Comparison of ENCODE assay signal across 1 cellular context in the genomic region with DNA sequence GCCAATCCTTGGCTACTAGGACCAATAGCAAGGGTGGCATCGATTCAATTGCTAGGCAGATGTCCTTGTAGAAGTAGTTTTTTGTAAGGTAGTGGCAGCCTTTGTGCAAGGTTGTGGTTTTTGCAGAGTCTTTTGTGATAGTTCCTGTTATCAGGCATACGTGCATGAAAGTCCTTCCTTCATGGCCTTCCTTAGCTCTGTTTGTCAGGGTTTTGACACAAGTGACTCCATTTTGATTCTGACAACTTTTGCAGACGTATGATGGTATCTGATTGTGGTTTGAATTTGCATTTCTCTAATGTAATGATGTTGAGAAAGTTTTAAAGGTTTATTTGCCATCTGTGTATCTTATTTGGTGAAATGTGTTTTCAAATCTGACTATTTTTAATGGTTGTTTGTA.
TF ChIP-seq lines count a peak whose summit lies in the region.

No MANE protein-coding gene starts in this region.

TF ChIP-seq in K562, 482 proteins besides CTCF, POLR2A, EP300 and RAD21 (continued from another document and continues in another):
- TF ChIP-seq, protein P1, sequence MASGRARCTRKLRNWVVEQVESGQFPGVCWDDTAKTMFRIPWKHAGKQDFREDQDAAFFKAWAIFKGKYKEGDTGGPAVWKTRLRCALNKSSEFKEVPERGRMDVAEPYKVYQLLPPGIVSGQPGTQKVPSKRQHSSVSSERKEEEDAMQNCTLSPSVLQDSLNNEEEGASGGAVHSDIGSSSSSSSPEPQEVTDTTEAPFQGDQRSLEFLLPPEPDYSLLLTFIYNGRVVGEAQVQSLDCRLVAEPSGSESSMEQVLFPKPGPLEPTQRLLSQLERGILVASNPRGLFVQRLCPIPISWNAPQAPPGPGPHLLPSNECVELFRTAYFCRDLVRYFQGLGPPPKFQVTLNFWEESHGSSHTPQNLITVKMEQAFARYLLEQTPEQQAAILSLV (tag; IDR thresholded peaks at IDR 0.05): peak; percentile 63; the same call in 1 of the 2 replicates
- TF ChIP-seq, protein P2, sequence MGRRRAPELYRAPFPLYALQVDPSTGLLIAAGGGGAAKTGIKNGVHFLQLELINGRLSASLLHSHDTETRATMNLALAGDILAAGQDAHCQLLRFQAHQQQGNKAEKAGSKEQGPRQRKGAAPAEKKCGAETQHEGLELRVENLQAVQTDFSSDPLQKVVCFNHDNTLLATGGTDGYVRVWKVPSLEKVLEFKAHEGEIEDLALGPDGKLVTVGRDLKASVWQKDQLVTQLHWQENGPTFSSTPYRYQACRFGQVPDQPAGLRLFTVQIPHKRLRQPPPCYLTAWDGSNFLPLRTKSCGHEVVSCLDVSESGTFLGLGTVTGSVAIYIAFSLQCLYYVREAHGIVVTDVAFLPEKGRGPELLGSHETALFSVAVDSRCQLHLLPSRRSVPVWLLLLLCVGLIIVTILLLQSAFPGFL (CRISPR knock-in tag; IDR thresholded peaks at IDR 0.05): no peak
- no peak for TF ChIP-seq HDAC1 (IDR thresholded peaks at IDR 0.05)
- TF ChIP-seq, protein P3, sequence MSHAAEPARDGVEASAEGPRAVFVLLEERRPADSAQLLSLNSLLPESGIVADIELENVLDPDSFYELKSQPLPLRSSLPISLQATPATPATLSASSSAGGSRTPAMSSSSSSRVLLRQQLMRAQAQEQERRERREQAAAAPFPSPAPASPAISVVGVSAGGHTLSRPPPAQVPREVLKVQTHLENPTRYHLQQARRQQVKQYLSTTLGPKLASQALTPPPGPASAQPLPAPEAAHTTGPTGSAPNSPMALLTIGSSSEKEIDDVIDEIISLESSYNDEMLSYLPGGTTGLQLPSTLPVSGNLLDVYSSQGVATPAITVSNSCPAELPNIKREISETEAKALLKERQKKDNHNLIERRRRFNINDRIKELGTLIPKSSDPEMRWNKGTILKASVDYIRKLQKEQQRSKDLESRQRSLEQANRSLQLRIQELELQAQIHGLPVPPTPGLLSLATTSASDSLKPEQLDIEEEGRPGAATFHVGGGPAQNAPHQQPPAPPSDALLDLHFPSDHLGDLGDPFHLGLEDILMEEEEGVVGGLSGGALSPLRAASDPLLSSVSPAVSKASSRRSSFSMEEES (CRISPR knock-in tag; IDR thresholded peaks at IDR 0.05): no peak
- TF ChIP-seq, protein P4, sequence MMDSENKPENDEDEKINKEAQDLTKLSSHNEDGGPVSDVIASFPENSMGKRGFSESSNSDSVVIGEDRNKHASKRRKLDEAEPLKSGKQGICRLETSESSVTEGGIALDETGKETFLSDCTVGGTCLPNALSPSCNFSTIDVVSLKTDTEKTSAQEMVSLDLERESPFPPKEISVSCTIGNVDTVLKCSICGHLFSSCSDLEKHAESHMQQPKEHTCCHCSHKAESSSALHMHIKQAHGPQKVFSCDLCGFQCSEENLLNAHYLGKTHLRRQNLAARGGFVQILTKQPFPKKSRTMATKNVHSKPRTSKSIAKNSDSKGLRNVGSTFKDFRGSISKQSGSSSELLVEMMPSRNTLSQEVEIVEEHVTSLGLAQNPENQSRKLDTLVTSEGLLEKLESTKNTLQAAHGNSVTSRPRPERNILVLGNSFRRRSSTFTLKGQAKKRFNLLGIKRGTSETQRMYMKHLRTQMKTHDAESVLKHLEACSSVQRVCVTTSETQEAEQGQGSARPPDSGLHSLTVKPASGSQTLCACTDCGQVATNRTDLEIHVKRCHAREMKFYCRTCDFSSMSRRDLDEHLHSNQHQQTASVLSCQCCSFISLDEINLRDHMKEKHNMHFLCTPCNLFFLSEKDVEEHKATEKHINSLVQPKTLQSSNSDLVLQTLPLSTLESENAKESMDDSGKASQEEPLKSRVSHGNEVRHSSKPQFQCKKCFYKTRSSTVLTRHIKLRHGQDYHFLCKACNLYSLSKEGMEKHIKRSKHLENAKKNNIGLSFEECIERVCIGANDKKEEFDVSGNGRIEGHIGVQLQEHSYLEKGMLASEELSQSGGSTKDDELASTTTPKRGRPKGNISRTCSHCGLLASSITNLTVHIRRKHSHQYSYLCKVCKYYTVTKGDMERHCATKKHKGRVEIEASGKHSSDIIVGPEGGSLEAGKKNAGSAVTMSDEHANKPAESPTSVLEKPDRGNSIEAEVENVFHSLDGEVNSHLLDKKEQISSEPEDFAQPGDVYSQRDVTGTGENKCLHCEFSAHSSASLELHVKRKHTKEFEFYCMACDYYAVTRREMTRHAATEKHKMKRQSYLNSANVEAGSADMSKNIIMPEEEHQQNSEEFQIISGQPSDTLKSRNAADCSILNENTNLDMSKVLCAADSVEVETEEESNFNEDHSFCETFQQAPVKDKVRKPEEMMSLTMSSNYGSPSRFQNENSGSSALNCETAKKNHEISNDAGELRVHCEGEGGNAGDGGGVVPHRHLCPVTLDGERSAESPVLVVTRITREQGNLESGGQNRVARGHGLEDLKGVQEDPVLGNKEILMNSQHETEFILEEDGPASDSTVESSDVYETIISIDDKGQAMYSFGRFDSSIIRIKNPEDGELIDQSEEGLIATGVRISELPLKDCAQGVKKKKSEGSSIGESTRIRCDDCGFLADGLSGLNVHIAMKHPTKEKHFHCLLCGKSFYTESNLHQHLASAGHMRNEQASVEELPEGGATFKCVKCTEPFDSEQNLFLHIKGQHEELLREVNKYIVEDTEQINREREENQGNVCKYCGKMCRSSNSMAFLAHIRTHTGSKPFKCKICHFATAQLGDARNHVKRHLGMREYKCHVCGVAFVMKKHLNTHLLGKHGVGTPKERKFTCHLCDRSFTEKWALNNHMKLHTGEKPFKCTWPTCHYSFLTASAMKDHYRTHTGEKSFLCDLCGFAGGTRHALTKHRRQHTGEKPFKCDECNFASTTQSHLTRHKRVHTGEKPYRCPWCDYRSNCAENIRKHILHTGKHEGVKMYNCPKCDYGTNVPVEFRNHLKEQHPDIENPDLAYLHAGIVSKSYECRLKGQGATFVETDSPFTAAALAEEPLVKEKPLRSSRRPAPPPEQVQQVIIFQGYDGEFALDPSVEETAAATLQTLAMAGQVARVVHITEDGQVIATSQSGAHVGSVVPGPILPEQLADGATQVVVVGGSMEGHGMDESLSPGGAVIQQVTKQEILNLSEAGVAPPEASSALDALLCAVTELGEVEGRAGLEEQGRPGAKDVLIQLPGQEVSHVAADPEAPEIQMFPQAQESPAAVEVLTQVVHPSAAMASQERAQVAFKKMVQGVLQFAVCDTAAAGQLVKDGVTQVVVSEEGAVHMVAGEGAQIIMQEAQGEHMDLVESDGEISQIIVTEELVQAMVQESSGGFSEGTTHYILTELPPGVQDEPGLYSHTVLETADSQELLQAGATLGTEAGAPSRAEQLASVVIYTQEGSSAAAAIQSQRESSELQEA (IDR thresholded peaks at IDR 0.05; ENCODE audit: low read depth): no peak
- TF ChIP-seq, protein P5, sequence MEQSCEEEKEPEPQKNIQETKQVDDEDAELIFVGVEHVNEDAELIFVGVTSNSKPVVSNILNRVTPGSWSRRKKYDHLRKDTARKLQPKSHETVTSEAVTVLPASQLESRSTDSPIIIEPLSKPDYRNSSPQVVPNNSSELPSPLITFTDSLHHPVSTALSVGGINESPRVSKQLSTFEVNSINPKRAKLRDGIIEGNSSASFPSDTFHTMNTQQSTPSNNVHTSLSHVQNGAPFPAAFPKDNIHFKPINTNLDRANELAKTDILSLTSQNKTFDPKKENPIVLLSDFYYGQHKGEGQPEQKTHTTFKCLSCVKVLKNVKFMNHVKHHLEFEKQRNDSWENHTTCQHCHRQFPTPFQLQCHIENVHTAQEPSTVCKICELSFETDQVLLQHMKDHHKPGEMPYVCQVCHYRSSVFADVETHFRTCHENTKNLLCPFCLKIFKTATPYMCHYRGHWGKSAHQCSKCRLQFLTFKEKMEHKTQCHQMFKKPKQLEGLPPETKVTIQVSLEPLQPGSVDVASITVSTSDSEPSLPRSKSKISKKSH (CRISPR knock-in tag; IDR thresholded peaks at IDR 0.05): no peak
- TF ChIP-seq FUS (optimal IDR thresholded peaks at IDR 0.05; ENCODE audit: low read depth, low read length): no peak
- no peak for TF ChIP-seq ZNF347 (CRISPR knock-in tag; IDR thresholded peaks at IDR 0.05; ENCODE audit: low read depth)
- TF ChIP-seq, protein P6, sequence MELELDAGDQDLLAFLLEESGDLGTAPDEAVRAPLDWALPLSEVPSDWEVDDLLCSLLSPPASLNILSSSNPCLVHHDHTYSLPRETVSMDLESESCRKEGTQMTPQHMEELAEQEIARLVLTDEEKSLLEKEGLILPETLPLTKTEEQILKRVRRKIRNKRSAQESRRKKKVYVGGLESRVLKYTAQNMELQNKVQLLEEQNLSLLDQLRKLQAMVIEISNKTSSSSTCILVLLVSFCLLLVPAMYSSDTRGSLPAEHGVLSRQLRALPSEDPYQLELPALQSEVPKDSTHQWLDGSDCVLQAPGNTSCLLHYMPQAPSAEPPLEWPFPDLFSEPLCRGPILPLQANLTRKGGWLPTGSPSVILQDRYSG (tag; conservative IDR thresholded peaks at IDR 0.05; ENCODE audit: low read depth): peak; percentile 94
- TF ChIP-seq POLR2AphosphoS2 (IDR thresholded peaks at IDR 0.05; ENCODE audit: low read length): no peak
- no peak for TF ChIP-seq PRPF4 (IDR thresholded peaks at IDR 0.05; ENCODE audit: insufficient read depth, low read depth, low read length, poor library complexity, severe bottlenecking)
- TF ChIP-seq PYGO2 (tag; IDR thresholded peaks at IDR 0.05): peak; percentile 86
- no peak for TF ChIP-seq HOXB6 (CRISPR knock-in tag; IDR thresholded peaks at IDR 0.05; ENCODE audit: borderline replicate concordance)
- TF ChIP-seq, protein P7, sequence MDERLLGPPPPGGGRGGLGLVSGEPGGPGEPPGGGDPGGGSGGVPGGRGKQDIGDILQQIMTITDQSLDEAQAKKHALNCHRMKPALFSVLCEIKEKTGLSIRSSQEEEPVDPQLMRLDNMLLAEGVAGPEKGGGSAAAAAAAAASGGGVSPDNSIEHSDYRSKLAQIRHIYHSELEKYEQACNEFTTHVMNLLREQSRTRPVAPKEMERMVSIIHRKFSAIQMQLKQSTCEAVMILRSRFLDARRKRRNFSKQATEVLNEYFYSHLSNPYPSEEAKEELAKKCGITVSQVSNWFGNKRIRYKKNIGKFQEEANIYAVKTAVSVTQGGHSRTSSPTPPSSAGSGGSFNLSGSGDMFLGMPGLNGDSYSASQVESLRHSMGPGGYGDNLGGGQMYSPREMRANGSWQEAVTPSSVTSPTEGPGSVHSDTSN (CRISPR knock-in tag; IDR thresholded peaks at IDR 0.05; ENCODE audit: low read depth): no peak
- TF ChIP-seq, protein P7 (tag; conservative IDR thresholded peaks at IDR 0.05; ENCODE audit: low read depth): no peak
- no peak for TF ChIP-seq NR2F6 (CRISPR knock-in tag; IDR thresholded peaks at IDR 0.05)
- TF ChIP-seq ZNF445 (CRISPR knock-in tag; IDR thresholded peaks at IDR 0.05; ENCODE audit: low read depth): no peak
- no peak for TF ChIP-seq ZKSCAN3 (CRISPR knock-in tag; IDR thresholded peaks at IDR 0.05)
- no peak for TF ChIP-seq ZZZ3 (IDR thresholded peaks at IDR 0.05)
- TF ChIP-seq ZNF77 (CRISPR knock-in tag; IDR thresholded peaks at IDR 0.05): no peak
- TF ChIP-seq TOE1 (IDR thresholded peaks at IDR 0.05; ENCODE audit: borderline replicate concordance): no peak
- TF ChIP-seq TOE1 (CRISPR knock-in tag; IDR thresholded peaks at IDR 0.05; ENCODE audit: borderline replicate concordance, low read depth): no peak
- TF ChIP-seq, protein P8, sequence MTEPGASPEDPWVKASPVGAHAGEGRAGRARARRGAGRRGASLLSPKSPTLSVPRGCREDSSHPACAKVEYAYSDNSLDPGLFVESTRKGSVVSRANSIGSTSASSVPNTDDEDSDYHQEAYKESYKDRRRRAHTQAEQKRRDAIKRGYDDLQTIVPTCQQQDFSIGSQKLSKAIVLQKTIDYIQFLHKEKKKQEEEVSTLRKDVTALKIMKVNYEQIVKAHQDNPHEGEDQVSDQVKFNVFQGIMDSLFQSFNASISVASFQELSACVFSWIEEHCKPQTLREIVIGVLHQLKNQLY (CRISPR knock-in tag; conservative IDR thresholded peaks at IDR 0.05): no peak
- TF ChIP-seq, protein P9, sequence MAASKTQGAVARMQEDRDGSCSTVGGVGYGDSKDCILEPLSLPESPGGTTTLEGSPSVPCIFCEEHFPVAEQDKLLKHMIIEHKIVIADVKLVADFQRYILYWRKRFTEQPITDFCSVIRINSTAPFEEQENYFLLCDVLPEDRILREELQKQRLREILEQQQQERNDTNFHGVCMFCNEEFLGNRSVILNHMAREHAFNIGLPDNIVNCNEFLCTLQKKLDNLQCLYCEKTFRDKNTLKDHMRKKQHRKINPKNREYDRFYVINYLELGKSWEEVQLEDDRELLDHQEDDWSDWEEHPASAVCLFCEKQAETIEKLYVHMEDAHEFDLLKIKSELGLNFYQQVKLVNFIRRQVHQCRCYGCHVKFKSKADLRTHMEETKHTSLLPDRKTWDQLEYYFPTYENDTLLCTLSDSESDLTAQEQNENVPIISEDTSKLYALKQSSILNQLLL (CRISPR knock-in tag; IDR thresholded peaks at IDR 0.05; ENCODE audit: borderline replicate concordance): no peak
- no peak for TF ChIP-seq RAD51 (IDR thresholded peaks at IDR 0.05; ENCODE audit: borderline replicate concordance, low read depth)
- peak; percentile 84 for TF ChIP-seq GTF2A2 (tag; IDR thresholded peaks at IDR 0.05)
- TF ChIP-seq ZNF57 (CRISPR knock-in tag; IDR thresholded peaks at IDR 0.05): no peak
- TF ChIP-seq KLF1 (tag; IDR thresholded peaks at IDR 0.05): no peak
- no peak for TF ChIP-seq YBX1 (IDR thresholded peaks at IDR 0.05)
- TF ChIP-seq SIRT6 (IDR thresholded peaks at IDR 0.05; ENCODE audit: low read depth, low read length): no peak
- peak; percentile 91 for TF ChIP-seq ZNF668 (CRISPR knock-in tag; IDR thresholded peaks at IDR 0.05)
- no peak for TF ChIP-seq SAFB2 (IDR thresholded peaks at IDR 0.05; ENCODE audit: borderline replicate concordance, low read depth, low read length, severe bottlenecking)
- peak; percentile 51 for TF ChIP-seq SMAD4 (CRISPR knock-in tag; conservative IDR thresholded peaks at IDR 0.05)
- no peak for TF ChIP-seq STAT5B (CRISPR knock-in tag; IDR thresholded peaks at IDR 0.05)
- TF ChIP-seq, protein P10, sequence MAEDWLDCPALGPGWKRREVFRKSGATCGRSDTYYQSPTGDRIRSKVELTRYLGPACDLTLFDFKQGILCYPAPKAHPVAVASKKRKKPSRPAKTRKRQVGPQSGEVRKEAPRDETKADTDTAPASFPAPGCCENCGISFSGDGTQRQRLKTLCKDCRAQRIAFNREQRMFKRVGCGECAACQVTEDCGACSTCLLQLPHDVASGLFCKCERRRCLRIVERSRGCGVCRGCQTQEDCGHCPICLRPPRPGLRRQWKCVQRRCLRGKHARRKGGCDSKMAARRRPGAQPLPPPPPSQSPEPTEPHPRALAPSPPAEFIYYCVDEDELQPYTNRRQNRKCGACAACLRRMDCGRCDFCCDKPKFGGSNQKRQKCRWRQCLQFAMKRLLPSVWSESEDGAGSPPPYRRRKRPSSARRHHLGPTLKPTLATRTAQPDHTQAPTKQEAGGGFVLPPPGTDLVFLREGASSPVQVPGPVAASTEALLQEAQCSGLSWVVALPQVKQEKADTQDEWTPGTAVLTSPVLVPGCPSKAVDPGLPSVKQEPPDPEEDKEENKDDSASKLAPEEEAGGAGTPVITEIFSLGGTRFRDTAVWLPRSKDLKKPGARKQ (CRISPR knock-in tag; IDR thresholded peaks at IDR 0.05): no peak
- no peak for TF ChIP-seq L3MBTL2 (IDR thresholded peaks at IDR 0.05)
- TF ChIP-seq MEF2A (IDR thresholded peaks at IDR 0.05; ENCODE audit: control insufficient read depth, low read depth, low read length): no peak
